24 cellular contexts compared by ENCODE assay signal in the genomic region with DNA sequence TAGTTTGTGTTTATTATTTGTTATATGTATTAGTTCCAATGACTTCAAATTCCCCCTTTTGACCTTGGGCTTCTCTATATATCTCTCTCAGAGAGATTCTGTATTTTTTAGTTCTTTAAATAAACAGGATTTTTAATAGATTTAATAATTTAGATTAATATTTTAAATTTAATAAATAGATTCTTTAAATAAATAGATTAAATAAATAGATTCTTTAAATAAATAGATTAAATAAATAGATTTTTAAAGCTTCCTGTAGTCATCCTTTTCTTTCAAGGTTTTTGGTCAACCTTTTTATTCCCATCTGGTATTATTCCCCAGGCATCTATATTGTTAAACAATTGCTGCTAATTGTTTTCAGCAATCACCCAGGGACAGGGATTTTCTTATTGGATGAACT.
"Had no signal": no experiment of that assay in that cellular context is flagged by ENCODE, and none has a peak within 500 bp of the region (broad histone marks: within the 10 kb centered on the region; RNA-seq: fewer than 3 reads in every experiment).

No MANE protein-coding gene starts in this region.

- H3K4me3 ChIP-seq: coronary artery, dorsolateral prefrontal cortex, esophagus squamous epithelium, gastroesophageal sphincter, heart left ventricle, hepatocyte, left lung, lower lobe of right lung, mucosa of descending colon had no signal

- H3K4me1 ChIP-seq: esophagus squamous epithelium, gastroesophageal sphincter, heart left ventricle, left lung, lower lobe of right lung had no signal

- H3K36me3 ChIP-seq: esophagus squamous epithelium, gastroesophageal sphincter, heart left ventricle, left lung, lower lobe of right lung had no signal

- DNase-seq: dermis blood vessel endothelial cell; dorsolateral prefrontal cortex; effector CD4-positive, alpha-beta T cell; effector memory CD4-positive, alpha-beta T cell; erythroblast; esophagus squamous epithelium; foreskin fibroblast; foreskin melanocyte; heart left ventricle; hypothalamus; immature natural killer cell; islet precursor cell; left cardiac atrium; left lung; left ventricle myocardium superior; lower lobe of right lung; mesenchymal stem cell; mucosa of descending colon; naive B cell had no signal

- H3K9me3 ChIP-seq: left lung, lower lobe of right lung, mucosa of descending colon had no signal

- H3K27ac ChIP-seq: coronary artery, dorsolateral prefrontal cortex, epithelial cell of prostate, esophagus squamous epithelium, gastroesophageal sphincter, heart left ventricle, hepatocyte, left lung, lower lobe of right lung had no signal

- ATAC-seq: esophagus mucosa, gastroesophageal sphincter, heart left ventricle, left cardiac atrium, left lung, left ventricle myocardium superior, lower lobe of right lung, mucosa of descending colon had no signal
